Comparison of ENCODE assay signal across 8 cellular contexts in the genomic region with DNA sequence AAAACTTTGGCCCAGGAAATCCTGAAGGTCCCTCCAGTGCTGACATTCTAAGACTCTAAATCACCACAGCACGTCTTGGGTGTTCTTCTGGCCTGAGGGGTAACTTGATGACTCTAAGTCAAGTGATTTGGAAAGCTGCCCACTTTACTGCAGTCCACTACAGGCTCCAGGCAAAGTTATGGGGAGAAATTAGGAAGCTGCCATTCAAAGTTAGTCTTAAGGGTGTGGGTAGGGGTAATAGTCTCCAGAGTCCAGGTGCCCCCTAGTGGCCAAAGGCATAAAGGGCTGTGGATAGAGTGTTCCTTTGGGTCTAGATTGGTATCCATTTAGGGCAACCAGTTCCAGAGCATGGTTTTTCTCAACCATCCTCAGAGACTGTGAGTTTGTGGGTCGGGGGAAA. TPM values are rescaled to one million over a fixed set of nuclear protein-coding genes. Genes with fewer than 3 reads are reported as not detected.
A peak's percentile ranks its signal among the peaks of the same experiment; 100 is the strongest.
DNase-seq lines count a peak whose midpoint lies in the region; ATAC-seq and TF ChIP-seq lines count a peak whose summit lies in the region.

No MANE protein-coding gene starts in this region.

- no peaks in the 10 kb centered on the region for H3K27me3 ChIP-seq in AG04450 (ENCODE audit: control insufficient read depth, insufficient read depth, low read length)
- peaks cover 5% of the 10 kb centered on the region for H3K27me3 ChIP-seq in HL-60 (ENCODE audit: insufficient read depth, poor library complexity, severe bottlenecking)
- H3K27me3 ChIP-seq in PC-9 (ENCODE audit: insufficient read depth, low read depth): no peaks in the 10 kb centered on the region
- H3K27me3 ChIP-seq in fibroblast of lung (ENCODE audit: control insufficient read depth, insufficient read depth, low read length): no peaks in the 10 kb centered on the region

- H3K9me3 ChIP-seq in AG04450 (ENCODE audit: control insufficient read depth, insufficient read depth, low read length) (no peaks in the 10 kb centered on the region), PC-9 (ENCODE audit: insufficient read depth, low read depth) (no peaks in the 10 kb centered on the region), fibroblast of lung (ENCODE audit: control insufficient read depth, insufficient read depth, low read depth, low read length) (no peaks in the 10 kb centered on the region)

- H3K9me3 Mint-ChIP-seq in activated T-cell treated with anti-CD3 and anti-CD28 coated beads, Interleukin-2, amount 50 U/mL, for 4 hours: no peaks in the 10 kb centered on the region
- peaks cover 4% of the 10 kb centered on the region for H3K9me3 Mint-ChIP-seq in neural crest cell

- intact Hi-C loops in PC-9 (cut with micrococcal nuclease; ENCODE audit: unreplicated experiment): loop anchor here (1.0 to 5.0 kb wide), 3 partner anchors 168 to 1220 kb away; no protein-coding TSS in a partner anchor

- no peaks in the 10 kb centered on the region for H3K9me2 ChIP-seq in PC-9 (ENCODE audit: insufficient read depth)

- H3K4me3 ChIP-seq in AG04450 (ENCODE audit: low read depth, low read length) (no peak overlapping the region), HL-60 (replicated peaks; ENCODE audit: insufficient read depth, low read length) (no peak overlapping the region), PC-9 (no peak overlapping the region), fibroblast of lung (replicated peaks in 1 of 4; ENCODE audit: control extremely low read depth in 1 of 4, insufficient read depth in 1 of 4, low read depth in 3 of 4, low read length in 4 of 4) (no peak overlapping the region)

- peak; percentile 10 for DNase-seq in AG04450 (ENCODE audit: low read depth, low spot score)
- peak; percentile 11 to 70 for DNase-seq in HL-60 (ENCODE audit: low read depth in 1 of 2, low spot score in 1 of 2)
- DNase-seq in PC-9: peak; percentile 40 to 58
- DNase-seq in activated T-cell treated with anti-CD3 and anti-CD28 coated beads, Interleukin-2, amount 50 U/mL, for 4 hours: peak; percentile 52
- DNase-seq in fibroblast of lung (ENCODE audit: low read depth in 2 of 2): peak; percentile 74 to 80
- peak; percentile 54 for DNase-seq in neural crest cell (ENCODE audit: low read depth, low spot score)
- DNase-seq in superior temporal gyrus (ENCODE audit: extremely low spot score): peak; percentile 67

- H3K27me3 Mint-ChIP-seq in activated T-cell treated with anti-CD3 and anti-CD28 coated beads, Interleukin-2, amount 50 U/mL, for 4 hours (ENCODE audit: low read depth): peaks cover 7% of the 10 kb centered on the region
- no peaks in the 10 kb centered on the region for H3K27me3 Mint-ChIP-seq in neural crest cell (ENCODE audit: low read depth)

- ATAC-seq in GM18517 (IDR thresholded peaks at IDR 0.05; ENCODE audit: unreplicated experiment): peak; percentile 77
- ATAC-seq in activated T-cell treated with anti-CD3 and anti-CD28 coated beads, Interleukin-2, amount 50 U/mL, for 4 hours: peak; percentile 63 to 73

- H3K4me3 Mint-ChIP-seq in activated T-cell treated with anti-CD3 and anti-CD28 coated beads, Interleukin-2, amount 50 U/mL, for 4 hours: no peak overlapping the region
- H3K4me3 Mint-ChIP-seq in neural crest cell: no peak overlapping the region

- no peak overlapping the region for H3K4me2 ChIP-seq in PC-9
- H3K4me2 ChIP-seq in fibroblast of lung (ENCODE audit: extremely low read depth, insufficient read depth, low read length): no peak overlapping the region

- CTCF ChIA-PET in AG04450 (lab: Charles Lee): interaction anchor here (0.7 to 3.9 kb wide), 12 partner anchors 9 to 222 kb away, joined by 3 to 15 read pairs (median 3); a partner anchor contains a TSS
- CTCF ChIA-PET in PC-9 (lab: Charles Lee): interaction anchor here (0.7 kb wide), 2 partner anchors 166 to 460 kb away, joined by 3 read pairs; no protein-coding TSS in a partner anchor

- H2AFZ ChIP-seq in PC-9 (no peak overlapping the region), fibroblast of lung (ENCODE audit: low read length) (no peak overlapping the region)

- H3K36me3 Mint-ChIP-seq in activated T-cell treated with anti-CD3 and anti-CD28 coated beads, Interleukin-2, amount 50 U/mL, for 4 hours (ENCODE audit: insufficient read depth): no peaks in the 10 kb centered on the region
- H3K36me3 Mint-ChIP-seq in neural crest cell (ENCODE audit: low read depth): no peaks in the 10 kb centered on the region

- POLR2A ChIA-PET in AG04450 (lab: Yijun Ruan, JAX) (no interaction called here), PC-9 (lab: Charles Lee; ENCODE audit: unreplicated experiment) (no interaction called here)

- no peaks in the 10 kb centered on the region for H4K20me1 ChIP-seq in PC-9 (ENCODE audit: insufficient read depth)
- no peaks in the 10 kb centered on the region for H4K20me1 ChIP-seq in fibroblast of lung (ENCODE audit: control insufficient read depth, extremely low read depth, insufficient read depth, low read length)

- no peak overlapping the region for H3K9ac ChIP-seq in fibroblast of lung (ENCODE audit: insufficient read depth, low read length)

- no peaks in the 10 kb centered on the region for H3K79me2 ChIP-seq in PC-9 (ENCODE audit: low read depth)
- H3K79me2 ChIP-seq in fibroblast of lung (ENCODE audit: control insufficient read depth, insufficient read depth, low read length): no peaks in the 10 kb centered on the region

- no TSS peak for BruUV-seq in PC-9 (replicated peaks; lab: Mats Ljungman, UMichigan)

- H3K36me3 ChIP-seq in PC-9 (ENCODE audit: low read depth) (no peaks in the 10 kb centered on the region), fibroblast of lung (ENCODE audit: control insufficient read depth, insufficient read depth, low read length) (no peaks in the 10 kb centered on the region)

- H3K4me1 ChIP-seq in PC-9 (replicated peaks; ENCODE audit: insufficient read depth) (no peaks in the 10 kb centered on the region), fibroblast of lung (ENCODE audit: control insufficient read depth, extremely low read depth, insufficient read depth, low read length) (no peaks in the 10 kb centered on the region)

- peak; percentile 82 for TF ChIP-seq CTCF in AG04450 (IDR thresholded peaks at IDR 0.05; ENCODE audit: low read depth, low read length)
- TF ChIP-seq CTCF in HL-60 (IDR thresholded peaks at IDR 0.05; ENCODE audit: insufficient read depth, low read length): peak; percentile 48
- TF ChIP-seq CTCF in PC-9 (conservative IDR thresholded peaks at IDR 0.05): peak; percentile 82
- peak; percentile 62 to 82 for TF ChIP-seq CTCF in fibroblast of lung (conservative IDR thresholded peaks at IDR 0.05 in 1 of 2, IDR thresholded peaks at IDR 0.05 in 1 of 2; ENCODE audit: low read depth in 1 of 2, low read length in 2 of 2)
- TF ChIP-seq CTCF in neural crest cell (conservative IDR thresholded peaks at IDR 0.05): peak; percentile 75

- no peak overlapping the region for H3K27ac ChIP-seq in AG04450 (ENCODE audit: low read depth, low read length)
- no peak overlapping the region for H3K27ac ChIP-seq in HL-60 (replicated peaks)
- no peak overlapping the region for H3K27ac ChIP-seq in PC-9
- H3K27ac ChIP-seq in fibroblast of lung (ENCODE audit: insufficient read depth, low read length): no peak overlapping the region

- no peaks in the 10 kb centered on the region for H3F3A ChIP-seq in PC-9 (ENCODE audit: insufficient read depth, low read depth)

- no peak overlapping the region for H3K27ac Mint-ChIP-seq in neural crest cell (ENCODE audit: unreplicated experiment)

- H3K4me1 Mint-ChIP-seq in activated T-cell treated with anti-CD3 and anti-CD28 coated beads, Interleukin-2, amount 50 U/mL, for 4 hours (ENCODE audit: low read depth): no peaks in the 10 kb centered on the region
- H3K4me1 Mint-ChIP-seq in neural crest cell: no peaks in the 10 kb centered on the region

RNA-seq across cellular contexts. Expression of a gene that starts 38.7 kb away (rescaled TPM):
- polyA plus RNA-seq in AG04450 (2011; rRNA removed): 38.5 and 42.6 TPM in 2 replicates
- 33.1 and 38.7 TPM in 2 replicates for polyA minus RNA-seq in AG04450 (2011; rRNA and poly(A)+ RNA removed)
- total RNA-seq in PC-9 (2021): not detected in 2 replicates
- total RNA-seq in activated T-cell treated with anti-CD3 and anti-CD28 coated beads, Interleukin-2, amount 50 U/mL, for 4 hours: under 1 TPM; 0.33 to 0.63 (median 0.42) TPM
- total RNA-seq in fibroblast of lung: 5.6 and 7.8 TPM in 2 replicates
- 27.2 and 30.5 TPM in 2 replicates for polyA plus RNA-seq in fibroblast of lung
- 21.9 and 23.3 TPM in 2 replicates for polyA plus RNA-seq in fibroblast of lung (2012)
- polyA minus RNA-seq in fibroblast of lung (ENCODE audit: low replicate concordance): 42.9 and 47.4 TPM in 2 replicates
- total RNA-seq in neural crest cell: 17.8 and 19.8 TPM in 2 replicates

Comparison
In these comparisons a context has a peak if more than half of its experiments do, and no peak if none do; other contexts are left out.
1. DNase-seq: peak in every context shown above with its lines; median percentile 77 in fibroblast of lung; 67 in superior temporal gyrus; 54 in neural crest cell; 52 in activated T-cell treated with anti-CD3 and anti-CD28 coated beads, Interleukin-2, amount 50 U/mL, for 4 hours; 49 in PC-9; 40 in HL-60; 10 in AG04450.